In the genomic region with DNA sequence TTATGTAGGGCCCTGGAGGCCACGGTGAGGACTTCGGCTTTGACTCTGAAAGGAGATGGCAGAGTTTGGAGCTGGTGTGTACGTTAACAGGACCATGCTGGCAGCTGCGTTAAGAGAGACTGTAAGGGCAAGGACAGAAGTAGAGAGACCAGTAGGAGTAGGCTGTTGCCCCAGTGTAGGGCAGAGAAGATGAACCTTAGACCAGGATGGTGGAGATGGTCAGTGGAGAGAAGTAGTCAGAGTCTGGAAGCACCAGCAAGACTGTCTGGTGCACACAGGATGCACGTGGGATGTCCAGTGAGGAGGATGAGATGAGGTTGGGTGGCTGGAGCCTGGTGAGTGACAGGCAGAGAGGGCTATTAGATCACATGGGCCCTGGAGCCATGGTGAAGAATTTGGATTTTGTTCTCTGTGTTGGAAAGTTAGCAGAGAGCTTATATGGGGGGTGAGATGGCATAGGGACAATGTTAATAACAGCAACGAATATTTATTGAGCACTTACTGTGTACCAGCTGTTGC, we compare ENCODE assay signal across 1 cellular context.
TF ChIP-seq lines count a peak whose summit lies in the region.

No MANE protein-coding gene starts in this region.

TF ChIP-seq in GM23338, 12 proteins besides CTCF, POLR2A, EP300 and RAD21 (continued from another document):
- TF ChIP-seq, protein P1, sequence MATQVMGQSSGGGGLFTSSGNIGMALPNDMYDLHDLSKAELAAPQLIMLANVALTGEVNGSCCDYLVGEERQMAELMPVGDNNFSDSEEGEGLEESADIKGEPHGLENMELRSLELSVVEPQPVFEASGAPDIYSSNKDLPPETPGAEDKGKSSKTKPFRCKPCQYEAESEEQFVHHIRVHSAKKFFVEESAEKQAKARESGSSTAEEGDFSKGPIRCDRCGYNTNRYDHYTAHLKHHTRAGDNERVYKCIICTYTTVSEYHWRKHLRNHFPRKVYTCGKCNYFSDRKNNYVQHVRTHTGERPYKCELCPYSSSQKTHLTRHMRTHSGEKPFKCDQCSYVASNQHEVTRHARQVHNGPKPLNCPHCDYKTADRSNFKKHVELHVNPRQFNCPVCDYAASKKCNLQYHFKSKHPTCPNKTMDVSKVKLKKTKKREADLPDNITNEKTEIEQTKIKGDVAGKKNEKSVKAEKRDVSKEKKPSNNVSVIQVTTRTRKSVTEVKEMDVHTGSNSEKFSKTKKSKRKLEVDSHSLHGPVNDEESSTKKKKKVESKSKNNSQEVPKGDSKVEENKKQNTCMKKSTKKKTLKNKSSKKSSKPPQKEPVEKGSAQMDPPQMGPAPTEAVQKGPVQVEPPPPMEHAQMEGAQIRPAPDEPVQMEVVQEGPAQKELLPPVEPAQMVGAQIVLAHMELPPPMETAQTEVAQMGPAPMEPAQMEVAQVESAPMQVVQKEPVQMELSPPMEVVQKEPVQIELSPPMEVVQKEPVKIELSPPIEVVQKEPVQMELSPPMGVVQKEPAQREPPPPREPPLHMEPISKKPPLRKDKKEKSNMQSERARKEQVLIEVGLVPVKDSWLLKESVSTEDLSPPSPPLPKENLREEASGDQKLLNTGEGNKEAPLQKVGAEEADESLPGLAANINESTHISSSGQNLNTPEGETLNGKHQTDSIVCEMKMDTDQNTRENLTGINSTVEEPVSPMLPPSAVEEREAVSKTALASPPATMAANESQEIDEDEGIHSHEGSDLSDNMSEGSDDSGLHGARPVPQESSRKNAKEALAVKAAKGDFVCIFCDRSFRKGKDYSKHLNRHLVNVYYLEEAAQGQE (IDR thresholded peaks at IDR 0.05; ENCODE audit: unreplicated experiment): no peak
- TF ChIP-seq STAT1 (IDR thresholded peaks at IDR 0.05; ENCODE audit: unreplicated experiment) (no peak), CREB1 (CRISPR knock-in tag; IDR thresholded peaks at IDR 0.05; ENCODE audit: low read depth) (no peak), EZH2 (IDR thresholded peaks at IDR 0.05; ENCODE audit: low read depth, unreplicated experiment) (no peak), ZNF114 (CRISPR knock-in tag; IDR thresholded peaks at IDR 0.05) (no peak), ZNF331 (CRISPR knock-in tag; IDR thresholded peaks at IDR 0.05; ENCODE audit: low read depth) (no peak), POLR2AphosphoS5 (IDR thresholded peaks at IDR 0.05; ENCODE audit: low read depth) (no peak), NANOG (IDR thresholded peaks at IDR 0.05; ENCODE audit: borderline replicate concordance) (no peak)
- TF ChIP-seq, protein P2, sequence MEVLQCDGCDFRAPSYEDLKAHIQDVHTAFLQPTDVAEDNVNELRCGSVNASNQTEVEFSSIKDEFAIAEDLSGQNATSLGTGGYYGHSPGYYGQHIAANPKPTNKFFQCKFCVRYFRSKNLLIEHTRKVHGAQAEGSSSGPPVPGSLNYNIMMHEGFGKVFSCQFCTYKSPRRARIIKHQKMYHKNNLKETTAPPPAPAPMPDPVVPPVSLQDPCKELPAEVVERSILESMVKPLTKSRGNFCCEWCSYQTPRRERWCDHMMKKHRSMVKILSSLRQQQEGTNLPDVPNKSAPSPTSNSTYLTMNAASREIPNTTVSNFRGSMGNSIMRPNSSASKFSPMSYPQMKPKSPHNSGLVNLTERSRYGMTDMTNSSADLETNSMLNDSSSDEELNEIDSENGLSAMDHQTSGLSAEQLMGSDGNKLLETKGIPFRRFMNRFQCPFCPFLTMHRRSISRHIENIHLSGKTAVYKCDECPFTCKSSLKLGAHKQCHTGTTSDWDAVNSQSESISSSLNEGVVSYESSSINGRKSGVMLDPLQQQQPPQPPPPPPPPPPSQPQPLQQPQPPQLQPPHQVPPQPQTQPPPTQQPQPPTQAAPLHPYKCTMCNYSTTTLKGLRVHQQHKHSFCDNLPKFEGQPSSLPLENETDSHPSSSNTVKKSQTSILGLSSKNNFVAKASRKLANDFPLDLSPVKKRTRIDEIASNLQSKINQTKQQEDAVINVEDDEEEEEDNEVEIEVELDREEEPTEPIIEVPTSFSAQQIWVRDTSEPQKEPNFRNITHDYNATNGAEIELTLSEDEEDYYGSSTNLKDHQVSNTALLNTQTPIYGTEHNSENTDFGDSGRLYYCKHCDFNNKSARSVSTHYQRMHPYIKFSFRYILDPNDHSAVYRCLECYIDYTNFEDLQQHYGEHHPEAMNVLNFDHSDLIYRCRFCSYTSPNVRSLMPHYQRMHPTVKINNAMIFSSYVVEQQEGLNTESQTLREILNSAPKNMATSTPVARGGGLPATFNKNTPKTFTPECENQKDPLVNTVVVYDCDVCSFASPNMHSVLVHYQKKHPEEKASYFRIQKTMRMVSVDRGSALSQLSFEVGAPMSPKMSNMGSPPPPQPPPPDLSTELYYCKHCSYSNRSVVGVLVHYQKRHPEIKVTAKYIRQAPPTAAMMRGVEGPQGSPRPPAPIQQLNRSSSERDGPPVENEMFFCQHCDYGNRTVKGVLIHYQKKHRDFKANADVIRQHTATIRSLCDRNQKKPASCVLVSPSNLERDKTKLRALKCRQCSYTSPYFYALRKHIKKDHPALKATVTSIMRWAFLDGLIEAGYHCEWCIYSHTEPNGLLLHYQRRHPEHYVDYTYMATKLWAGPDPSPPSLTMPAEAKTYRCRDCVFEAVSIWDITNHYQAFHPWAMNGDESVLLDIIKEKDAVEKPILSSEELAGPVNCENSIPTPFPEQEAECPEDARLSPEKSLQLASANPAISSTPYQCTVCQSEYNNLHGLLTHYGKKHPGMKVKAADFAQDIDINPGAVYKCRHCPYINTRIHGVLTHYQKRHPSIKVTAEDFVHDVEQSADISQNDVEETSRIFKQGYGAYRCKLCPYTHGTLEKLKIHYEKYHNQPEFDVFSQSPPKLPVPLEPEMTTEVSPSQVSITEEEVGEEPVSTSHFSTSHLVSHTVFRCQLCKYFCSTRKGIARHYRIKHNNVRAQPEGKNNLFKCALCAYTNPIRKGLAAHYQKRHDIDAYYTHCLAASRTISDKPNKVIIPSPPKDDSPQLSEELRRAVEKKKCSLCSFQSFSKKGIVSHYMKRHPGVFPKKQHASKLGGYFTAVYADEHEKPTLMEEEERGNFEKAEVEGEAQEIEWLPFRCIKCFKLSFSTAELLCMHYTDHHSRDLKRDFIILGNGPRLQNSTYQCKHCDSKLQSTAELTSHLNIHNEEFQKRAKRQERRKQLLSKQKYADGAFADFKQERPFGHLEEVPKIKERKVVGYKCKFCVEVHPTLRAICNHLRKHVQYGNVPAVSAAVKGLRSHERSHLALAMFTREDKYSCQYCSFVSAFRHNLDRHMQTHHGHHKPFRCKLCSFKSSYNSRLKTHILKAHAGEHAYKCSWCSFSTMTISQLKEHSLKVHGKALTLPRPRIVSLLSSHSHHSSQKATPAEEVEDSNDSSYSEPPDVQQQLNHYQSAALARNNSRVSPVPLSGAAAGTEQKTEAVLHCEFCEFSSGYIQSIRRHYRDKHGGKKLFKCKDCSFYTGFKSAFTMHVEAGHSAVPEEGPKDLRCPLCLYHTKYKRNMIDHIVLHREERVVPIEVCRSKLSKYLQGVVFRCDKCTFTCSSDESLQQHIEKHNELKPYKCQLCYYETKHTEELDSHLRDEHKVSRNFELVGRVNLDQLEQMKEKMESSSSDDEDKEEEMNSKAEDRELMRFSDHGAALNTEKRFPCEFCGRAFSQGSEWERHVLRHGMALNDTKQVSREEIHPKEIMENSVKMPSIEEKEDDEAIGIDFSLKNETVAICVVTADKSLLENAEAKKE (CRISPR knock-in tag; IDR thresholded peaks at IDR 0.05): no peak
- TF ChIP-seq, protein P3, sequence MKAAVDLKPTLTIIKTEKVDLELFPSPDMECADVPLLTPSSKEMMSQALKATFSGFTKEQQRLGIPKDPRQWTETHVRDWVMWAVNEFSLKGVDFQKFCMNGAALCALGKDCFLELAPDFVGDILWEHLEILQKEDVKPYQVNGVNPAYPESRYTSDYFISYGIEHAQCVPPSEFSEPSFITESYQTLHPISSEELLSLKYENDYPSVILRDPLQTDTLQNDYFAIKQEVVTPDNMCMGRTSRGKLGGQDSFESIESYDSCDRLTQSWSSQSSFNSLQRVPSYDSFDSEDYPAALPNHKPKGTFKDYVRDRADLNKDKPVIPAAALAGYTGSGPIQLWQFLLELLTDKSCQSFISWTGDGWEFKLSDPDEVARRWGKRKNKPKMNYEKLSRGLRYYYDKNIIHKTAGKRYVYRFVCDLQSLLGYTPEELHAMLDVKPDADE (IDR thresholded peaks at IDR 0.05): no peak
